1 cellular context compared by ENCODE assay signal in genomic region chr2:9002313-9002636, GRCh38.
TF ChIP-seq lines count a peak whose summit lies in the region.

No MANE protein-coding gene starts in this region.

TF ChIP-seq in endothelial cell of umbilical vein, 7 proteins besides CTCF, POLR2A, EP300 and RAD21:
- no peak for TF ChIP-seq EZH2 (IDR thresholded peaks at IDR 0.05; ENCODE audit: borderline replicate concordance, low read depth, low read length, severe bottlenecking)
- no peak for TF ChIP-seq GATA2 (IDR thresholded peaks at IDR 0.05; ENCODE audit: insufficient read depth, insufficient read length, low read depth, low read length)
- no peak for TF ChIP-seq MYC (IDR thresholded peaks at IDR 0.05; ENCODE audit: low read depth, low read length)
- TF ChIP-seq FOS (IDR thresholded peaks at IDR 0.05; ENCODE audit: borderline replicate concordance, insufficient read depth, low read length), result no peak
- no peak for TF ChIP-seq JUN (IDR thresholded peaks at IDR 0.05; ENCODE audit: borderline replicate concordance, insufficient read depth, insufficient read length, low read depth)
- TF ChIP-seq MAX (IDR thresholded peaks at IDR 0.05; ENCODE audit: insufficient read depth, insufficient read length), result no peak
- no peak for TF ChIP-seq POLR2AphosphoS5 (IDR thresholded peaks at IDR 0.05; ENCODE audit: insufficient read depth, low read depth, low read length)
